ENCODE assay signal across 1 cellular context in genomic region chr5:170268153-170268689, GRCh38.
TF ChIP-seq lines count a peak whose summit lies in the region.

No MANE protein-coding gene starts in this region.

TF ChIP-seq in SK-N-SH, 30 proteins besides CTCF, POLR2A, EP300 and RAD21 (continued from another document):
- TF ChIP-seq ZBTB33 (IDR thresholded peaks at IDR 0.05; ENCODE audit: borderline replicate concordance, low read depth) (no peak), FOXM1 (IDR thresholded peaks at IDR 0.05; ENCODE audit: low read depth) (no peak), USF2 (IDR thresholded peaks at IDR 0.05; ENCODE audit: borderline replicate concordance, low read depth, low read length) (no peak), YY1 (IDR thresholded peaks at IDR 0.05; ENCODE audit: low read depth) (no peak), MAX (IDR thresholded peaks at IDR 0.05; ENCODE audit: low read depth) (no peak), GATA2 (CRISPR knock-in tag; IDR thresholded peaks at IDR 0.05) (no peak), RFX5 (IDR thresholded peaks at IDR 0.05; ENCODE audit: low read length) (no peak), MXI1 (IDR thresholded peaks at IDR 0.05; ENCODE audit: low read depth, low read length) (no peak), NRF1 (IDR thresholded peaks at IDR 0.05; ENCODE audit: low read depth, low read length) (no peak), ELF1 (IDR thresholded peaks at IDR 0.05) (no peak), JUND (IDR thresholded peaks at IDR 0.05) (no peak)
TF ChIP-seq in SK-N-SH: peak in this region for 0.
